Comparison of ENCODE assay signal across 14 cellular contexts in genomic region chr16:46747777-46748651, GRCh38. TPM values are rescaled to one million over a fixed set of nuclear protein-coding genes. Genes with fewer than 3 reads are reported as not detected.
DNase-seq lines count a peak whose midpoint lies in the region; ATAC-seq and TF ChIP-seq lines count a peak whose summit lies in the region.
"Had no signal": no experiment of that assay in that cellular context is flagged by ENCODE, and none has a peak within 500 bp of the region (broad histone marks: within the 10 kb centered on the region; RNA-seq: fewer than 3 reads in every experiment).

MYLK3 (minus strand) TSS chr16:46748344; CDS start chr16:46748193, 151 bp downstream.

- H3K36me3 ChIP-seq in hepatocyte (replicated peaks; ENCODE audit: insufficient read depth, low read depth): no peaks in the 10 kb centered on the region
- H3K36me3 ChIP-seq: SJSA1, transverse colon had no signal

- peak within 1 kb of the TSS; percentile 90 for H3K27ac Mint-ChIP-seq in progenitor cell of endocrine pancreas
- H3K27ac Mint-ChIP-seq: activated CD4-positive, alpha-beta T cell treated with anti-CD3 and anti-CD28 coated beads, Interleukin-2, amount 10 ng/mL, durations not matched to agents 7 days and 5 days had no signal

- no peaks in the 10 kb centered on the region for H3K9me3 ChIP-seq in hepatocyte (ENCODE audit: low read depth)
- H3K9me3 ChIP-seq: SJSA1, transverse colon had no signal

- H3K27me3 ChIP-seq in hepatocyte: no peaks in the 10 kb centered on the region
- H3K27me3 ChIP-seq: SJSA1, transverse colon had no signal

- 71% methylated on average over 24 of the region's 25 CpGs for WGBS in hepatocyte (ENCODE audit: low lambda C conversion rate, missing lambda C conversion rate)

- no peaks in the 10 kb centered on the region for H3K27me3 Mint-ChIP-seq in progenitor cell of endocrine pancreas
- H3K27me3 Mint-ChIP-seq: activated CD4-positive, alpha-beta T cell treated with anti-CD3 and anti-CD28 coated beads, Interleukin-2, amount 10 ng/mL, durations not matched to agents 7 days and 5 days had no signal

- no peaks in the 10 kb centered on the region for H3K9me2 ChIP-seq in hepatocyte (replicated peaks; ENCODE audit: insufficient read depth)

- H3K4me3 ChIP-seq in hepatocyte: no peak within 1 kb of the TSS
- H3K4me3 ChIP-seq: lung, SJSA1, transverse colon had no signal

- in situ Hi-C loops in G401 (cut with HindIII; ENCODE audit: low sequenced_read_pairs): no loop called here

- H3K4me2 ChIP-seq in hepatocyte: peak within 1 kb of the TSS; percentile 41

- ATAC-seq in HG03139 (IDR thresholded peaks at IDR 0.05; ENCODE audit: unreplicated experiment) (no peak), HG03045 (IDR thresholded peaks at IDR 0.05; ENCODE audit: unreplicated experiment) (no peak), GM21390 (IDR thresholded peaks at IDR 0.05; ENCODE audit: unreplicated experiment) (no peak), HG02870 (IDR thresholded peaks at IDR 0.05; ENCODE audit: unreplicated experiment) (no peak)

- H3K4me3 Mint-ChIP-seq in progenitor cell of endocrine pancreas (ENCODE audit: low read depth): no peak within 1 kb of the TSS
- H3K4me3 Mint-ChIP-seq: activated CD4-positive, alpha-beta T cell treated with anti-CD3 and anti-CD28 coated beads, Interleukin-2, amount 10 ng/mL, durations not matched to agents 7 days and 5 days had no signal

- no peaks in the 10 kb centered on the region for H3K36me3 Mint-ChIP-seq in progenitor cell of endocrine pancreas (ENCODE audit: insufficient read depth)

- DNase-seq in G401 (ENCODE audit: low spot score) (peak; percentile 58), UCSD-AML1 (lab: John Stamatoyannopoulos, UW; ENCODE audit: unreplicated experiment) (peak; percentile 21), hepatocyte (ENCODE audit: low spot score) (peak; percentile 36), progenitor cell of endocrine pancreas (ENCODE audit: low spot score, unreplicated experiment) (no peak)
- DNase-seq: activated CD4-positive, alpha-beta T cell treated with anti-CD3 and anti-CD28 coated beads, Interleukin-2, amount 10 ng/mL, durations not matched to agents 7 days and 5 days; activated gamma-delta T cell treated with Interleukin-2 at 50 U/mL for 16 hours; C1 segment of cervical spinal cord; transverse colon had no signal

- H3K79me2 ChIP-seq in hepatocyte: no peaks in the 10 kb centered on the region

- H3K9me3 Mint-ChIP-seq in progenitor cell of endocrine pancreas (ENCODE audit: low read depth): no peaks in the 10 kb centered on the region
- H3K9me3 Mint-ChIP-seq: activated CD4-positive, alpha-beta T cell treated with anti-CD3 and anti-CD28 coated beads, Interleukin-2, amount 10 ng/mL, durations not matched to agents 7 days and 5 days had no signal

- no peaks in the 10 kb centered on the region for H4K20me1 ChIP-seq in hepatocyte (ENCODE audit: insufficient read depth, poor library complexity, severe bottlenecking)

- H2AFZ ChIP-seq in hepatocyte: no peak within 1 kb of the TSS

- H3K27ac ChIP-seq in hepatocyte: no peak within 1 kb of the TSS
- H3K27ac ChIP-seq: SJSA1, transverse colon had no signal

- peaks cover 19% of the 10 kb centered on the region for H3K4me1 Mint-ChIP-seq in progenitor cell of endocrine pancreas (ENCODE audit: low read depth)

- peaks cover 22% of the 10 kb centered on the region for H3K4me1 ChIP-seq in hepatocyte (ENCODE audit: insufficient read depth)
- H3K4me1 ChIP-seq: SJSA1, transverse colon had no signal

- TF ChIP-seq CTCF in hepatocyte (IDR thresholded peaks at IDR 0.05; ENCODE audit: poor library complexity) (no peak), progenitor cell of endocrine pancreas (IDR thresholded peaks at IDR 0.05; ENCODE audit: unreplicated experiment) (no peak)

RNA-seq across cellular contexts. Expression of gene MYLK3, which starts in this region (rescaled TPM):
- 4.7 and 9.1 TPM in 2 replicates for total RNA-seq in G401 (2014; rRNA removed; shearing (Covaris generic))
- 2.0 and 6.5 TPM in 2 replicates for total RNA-seq in hepatocyte
- 1.9 and 2.5 TPM in 2 replicates for polyA plus RNA-seq in hepatocyte
- total RNA-seq in progenitor cell of endocrine pancreas: 0.75 and 0.77 TPM in 2 replicates
- total RNA-seq: transverse colon had no signal
